Comparison of ENCODE assay signal across 16 cellular contexts in genomic region chr18:70640336-70640887, GRCh38.
A peak's percentile ranks its signal among the peaks of the same experiment; 100 is the strongest.
DNase-seq lines count a peak whose midpoint lies in the region; ATAC-seq, FAIRE-seq and TF ChIP-seq lines count a peak whose summit lies in the region.
"Had no signal": no experiment of that assay in that cellular context is flagged by ENCODE, and none has a peak within 500 bp of the region (broad histone marks: within the 10 kb centered on the region; RNA-seq: fewer than 3 reads in every experiment).

No MANE protein-coding gene starts in this region.

- ATAC-seq in T-helper 17 cell (no peak), HG03175 (IDR thresholded peaks at IDR 0.05; ENCODE audit: unreplicated experiment) (no peak)

- no peaks in the 10 kb centered on the region for H3K9me3 ChIP-seq in T-helper 17 cell (ENCODE audit: control insufficient read depth, low read length, poor library complexity, severe bottlenecking)

- peak overlapping the region; percentile 8 for H3K27ac Mint-ChIP-seq in activated T-cell treated with anti-CD3 and anti-CD28 coated beads, Interleukin-2, amount 50 U/mL, for 24 hours
- no peak overlapping the region for H3K27ac Mint-ChIP-seq in T-helper 17 cell

- H3K9me3 Mint-ChIP-seq in activated T-cell treated with anti-CD3 and anti-CD28 coated beads, Interleukin-2, amount 50 U/mL, for 24 hours, result peaks cover 17% of the 10 kb centered on the region

- TF ChIP-seq CTCF in D721Med (IDR thresholded peaks at IDR 0.05; ENCODE audit: insufficient read depth, missing control alignments), result no peak

- H3K27me3 Mint-ChIP-seq in activated T-cell treated with anti-CD3 and anti-CD28 coated beads, Interleukin-2, amount 50 U/mL, for 24 hours, result no peaks in the 10 kb centered on the region
- H3K27me3 Mint-ChIP-seq in T-helper 17 cell, result no peaks in the 10 kb centered on the region

- peaks cover 10% of the 10 kb centered on the region for H3K4me1 Mint-ChIP-seq in activated T-cell treated with anti-CD3 and anti-CD28 coated beads, Interleukin-2, amount 50 U/mL, for 24 hours (ENCODE audit: low read depth)
- H3K4me1 Mint-ChIP-seq in T-helper 17 cell, result peaks cover 5% of the 10 kb centered on the region

- no peak for DNase-seq in activated T-cell treated with anti-CD3 and anti-CD28 coated beads, Interleukin-2, amount 50 U/mL, for 24 hours
- DNase-seq in activated T-cell treated with anti-CD3 and anti-CD28 coated beads, Interleukin-2, amount 50 U/mL, for 1 hour, result no peak
- DNase-seq in D721Med (ENCODE audit: insufficient read length, low spot score), result no peak
- DNase-seq in T-helper 17 cell, result no peak
- DNase-seq in cerebellum (ENCODE audit: low spot score), result peak; percentile 16
- no peak for DNase-seq in GM12891 (ENCODE audit: insufficient read length, low spot score)
- no peak for DNase-seq in NCI-H2107 treated with DMSO at 0.1 percent for 48 hours (lab: John Stamatoyannopoulos, UW; ENCODE audit: unreplicated experiment)
- DNase-seq: DMS 273 treated with DMSO at 0.1 percent for 48 hours, GF-D8, GOT3, MV-4-11, NCI-H1417, NCI-H187 treated with DMSO at 0.1 percent for 48 hours, NCI-H446 treated with DMSO at 0.1 percent for 48 hours had no signal

- TF ChIP-seq POLR2A in GM12891 (IDR thresholded peaks at IDR 0.05; ENCODE audit: low read depth, low read length), result no peak

- H3K4me3 Mint-ChIP-seq in activated T-cell treated with anti-CD3 and anti-CD28 coated beads, Interleukin-2, amount 50 U/mL, for 24 hours, result peak overlapping the region; percentile 5
- H3K4me3 Mint-ChIP-seq in T-helper 17 cell, result peak overlapping the region; percentile 25

- peak; percentile 93 for FAIRE-seq in D721Med (lab: Jason Lieb, UNC)
- FAIRE-seq in GM12891 (lab: Jason Lieb, UNC), result no peak
- FAIRE-seq: GM12892 had no signal

- no peaks in the 10 kb centered on the region for H3K36me3 Mint-ChIP-seq in activated T-cell treated with anti-CD3 and anti-CD28 coated beads, Interleukin-2, amount 50 U/mL, for 24 hours (ENCODE audit: low read depth)
- H3K36me3 Mint-ChIP-seq in T-helper 17 cell (ENCODE audit: low read depth), result no peaks in the 10 kb centered on the region

TF ChIP-seq in GM12891, 5 proteins besides CTCF, POLR2A, EP300 and RAD21:
- no peak for TF ChIP-seq PAX5 (IDR thresholded peaks at IDR 0.05; ENCODE audit: insufficient read depth, low read length, severe bottlenecking)
